In genomic region chr5:88964831-88965230, GRCh38 we compare ENCODE assay signal across 24 cellular contexts.
"Had no signal": no experiment of that assay in that cellular context is flagged by ENCODE, and none has a peak within 500 bp of the region (broad histone marks: within the 10 kb centered on the region; RNA-seq: fewer than 3 reads in every experiment).

No MANE protein-coding gene starts in this region.

- H3K9me3 ChIP-seq: left lung, thyroid gland, upper lobe of right lung had no signal

- ATAC-seq: esophagus mucosa, left lung, right cardiac atrium, upper lobe of right lung had no signal

- H3K27me3 ChIP-seq: brain microvascular endothelial cell, hepatocyte, left lung, thyroid gland, upper lobe of right lung had no signal

- H3K36me3 ChIP-seq: brain microvascular endothelial cell, left lung, thyroid gland, upper lobe of right lung, WERI-Rb-1 had no signal

- H3K4me3 ChIP-seq: hepatocyte, left lung, lung, thyroid gland, upper lobe of right lung had no signal

- DNase-seq: activated CD4-positive, alpha-beta T cell treated with anti-CD3 and anti-CD28 coated beads for 1 hour; activated CD4-positive, alpha-beta T cell treated with anti-CD3 and anti-CD28 coated beads, Interleukin-2, amount 50 U/mL, for 1 hour; activated gamma-delta T cell treated with Interleukin-2 at 50 U/mL for 16 hours; activated T-cell treated with anti-CD3 and anti-CD28 coated beads, Interleukin-2, amount 50 U/mL, for 1 hour; aorta; brain microvascular endothelial cell; effector memory CD4-positive, alpha-beta T cell; foreskin melanocyte; glutamatergic neuron; immature natural killer cell; kidney glomerular epithelial cell; left lung; naive B cell; nucleus accumbens; right cardiac atrium; stimulated activated CD4-positive, alpha-beta T cell treated with anti-CD3 and anti-CD28 coated beads, Interleukin-1b, Interleukin-23, amount 100 ng/mL, for 48 hours; substantia nigra; thyroid gland; upper lobe of right lung; WERI-Rb-1 had no signal

- H3K4me1 ChIP-seq: left lung, parathyroid adenoma, thyroid gland, upper lobe of right lung had no signal

- H3K27ac ChIP-seq: brain microvascular endothelial cell, hepatocyte, left lung, parathyroid adenoma, thyroid gland, upper lobe of right lung, WERI-Rb-1 had no signal
